28 cellular contexts compared by ENCODE assay signal in the genomic region with DNA sequence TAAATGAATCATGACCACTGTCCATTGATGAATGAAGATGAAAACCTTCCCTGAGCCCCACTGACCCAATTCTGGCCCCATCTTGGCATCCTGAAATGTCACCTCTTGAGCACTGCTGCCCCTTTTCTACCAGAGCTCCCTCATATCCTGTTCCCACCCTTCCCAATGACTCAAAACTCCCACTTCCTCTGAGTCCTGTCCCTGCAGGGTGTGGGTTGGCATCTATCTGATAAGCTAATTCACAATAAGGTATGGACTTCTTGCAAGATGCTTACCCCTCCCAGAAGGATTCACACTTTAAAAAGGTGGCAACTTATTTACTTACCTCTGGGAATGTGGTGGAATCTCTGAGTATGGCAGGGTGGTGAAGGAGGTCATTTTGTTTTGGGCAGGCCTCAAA.
"Had no signal": no experiment of that assay in that cellular context is flagged by ENCODE, and none has a peak within 500 bp of the region (broad histone marks: within the 10 kb centered on the region; RNA-seq: fewer than 3 reads in every experiment).

No MANE protein-coding gene starts in this region.

- H3K4me3 ChIP-seq: dorsolateral prefrontal cortex, esophagus squamous epithelium, gastrocnemius medialis, heart left ventricle, hepatocyte, lung, neural progenitor cell, prostate gland, right atrium auricular region, smooth muscle cell, testis, tibial artery had no signal

- H3K4me1 ChIP-seq: esophagus squamous epithelium, gastrocnemius medialis, heart left ventricle, prostate gland, right atrium auricular region, testis, tibial artery had no signal

- H3K27me3 ChIP-seq: gastrocnemius medialis, hepatocyte, right atrium auricular region, testis had no signal

- ATAC-seq: gastrocnemius medialis; heart left ventricle; left lobe of liver; naive thymus-derived CD4-positive, alpha-beta T cell; sciatic nerve; stimulated activated effector memory CD8-positive, alpha-beta T cell treated with anti-CD3 and anti-CD28 coated beads, Interleukin-12 subunit alpha, Interleukin-12 subunit beta, amount 100 ng/mL, for 72 hours; stimulated activated naive CD8-positive, alpha-beta T cell treated with anti-CD3 and anti-CD28 coated beads, Interleukin-15, Interleukin-2, amounts not matched to agents 100 U/mL and 50 U/mL, for 24 hours had no signal

- H3K36me3 ChIP-seq: esophagus squamous epithelium, gastrocnemius medialis, heart left ventricle, neural progenitor cell, prostate gland, right atrium auricular region, tibial artery had no signal

- H3K27ac ChIP-seq: dorsolateral prefrontal cortex, esophagus squamous epithelium, gastrocnemius medialis, heart left ventricle, hepatocyte, neural progenitor cell, prostate gland, right atrium auricular region, testis, tibial artery had no signal

- H3K9me3 ChIP-seq: esophagus squamous epithelium, gastrocnemius medialis, heart left ventricle, prostate gland, right atrium auricular region, testis, tibial artery had no signal

- DNase-seq: cerebellar nuclear complex; dorsolateral prefrontal cortex; effector CD4-positive, alpha-beta T cell; erythroblast; esophagus squamous epithelium; gastrocnemius medialis; heart left ventricle; kidney; mesenchymal stem cell; midbrain; naive thymus-derived CD4-positive, alpha-beta T cell; nucleus accumbens; stimulated activated CD4-positive, alpha-beta T cell treated with anti-CD3 and anti-CD28 coated beads, Interleukin-12 subunit alpha, Interleukin-12 subunit beta, amount 100 ng/mL, for 4 hours; stimulated activated CD4-positive, alpha-beta T cell treated with anti-CD3 and anti-CD28 coated beads, Interleukin-1b, Interleukin-23, amount 100 ng/mL, for 48 hours; stimulated activated CD4-positive, alpha-beta T cell treated with anti-CD3 and anti-CD28 coated beads, Interleukin-4, amount 100 ng/mL, for 24 hours; stimulated activated naive CD8-positive, alpha-beta T cell treated with anti-CD3 and anti-CD28 coated beads, Interleukin-15, Interleukin-2, amounts not matched to agents 100 U/mL and 50 U/mL, for 24 hours; substantia nigra; testis; tibial artery had no signal
